ENCODE assay signal across 10 cellular contexts in the genomic region with DNA sequence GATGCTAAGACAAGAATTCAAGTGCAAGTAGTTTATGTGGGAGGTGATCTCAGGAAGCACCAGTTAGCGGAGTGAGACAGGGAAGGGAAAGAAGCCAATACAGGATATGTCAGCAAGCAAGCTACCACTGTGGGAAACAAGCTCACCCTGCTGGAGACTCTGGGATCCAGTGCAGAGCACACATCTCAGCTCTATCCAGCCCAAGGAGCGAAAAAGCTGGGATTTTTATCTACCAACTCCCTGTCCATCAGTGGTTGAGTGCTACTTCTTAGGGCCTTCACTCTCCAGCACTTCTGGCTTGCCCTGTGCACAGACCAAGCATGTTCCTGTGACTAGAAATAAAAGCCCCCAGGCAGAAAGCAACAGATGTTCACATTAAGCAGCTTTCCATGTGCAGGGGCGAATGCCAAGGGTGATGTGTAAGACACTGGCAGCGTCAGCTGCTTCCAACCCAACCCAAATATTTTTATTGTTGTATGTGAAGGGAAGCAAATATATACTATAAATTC. TPM values are rescaled to one million over a fixed set of nuclear protein-coding genes. Genes with fewer than 3 reads are reported as not detected.
DNase-seq lines count a peak whose midpoint lies in the region; ATAC-seq, FAIRE-seq and TF ChIP-seq lines count a peak whose summit lies in the region.
"Had no signal": no experiment of that assay in that cellular context is flagged by ENCODE, and none has a peak within 500 bp of the region (broad histone marks: within the 10 kb centered on the region; RNA-seq: fewer than 3 reads in every experiment).

No MANE protein-coding gene starts in this region.

- H3K36me3 Mint-ChIP-seq in activated naive CD8-positive, alpha-beta T cell treated with anti-CD3 and anti-CD28 coated beads, Interleukin-2, amount 50 U/mL, for 24 hours (ENCODE audit: low read depth), result no peaks in the 10 kb centered on the region

- H3K27ac ChIP-seq in keratinocyte (ENCODE audit: control insufficient read depth, insufficient read depth, low read length), result peak overlapping the region; percentile 48

- no peak overlapping the region for H3K9ac ChIP-seq in keratinocyte (ENCODE audit: control insufficient read depth, extremely low read depth, insufficient read depth, low read length)

- DNase-seq in AG04449 (ENCODE audit: low read depth, low spot score) (no peak), HuH-7.5 (ENCODE audit: low spot score) (peak; percentile 55), astrocyte of the cerebellum (ENCODE audit: low read depth) (peak; percentile 40), keratinocyte (ENCODE audit: low read depth, low spot score) (no peak), SW 1271 (lab: John Stamatoyannopoulos, UW) (no peak), midbrain (lab: John Stamatoyannopoulos, UW) (no peak)
- no peak for DNase-seq in activated naive CD8-positive, alpha-beta T cell treated with anti-CD3 and anti-CD28 coated beads, Interleukin-2, amount 50 U/mL, for 24 hours
- DNase-seq: NCI-H2107 had no signal

- FAIRE-seq in keratinocyte (lab: Jason Lieb, UNC), result peak; percentile 80
- FAIRE-seq: colon had no signal

- H3K4me3 ChIP-seq in AG04449 (ENCODE audit: low read depth, low read length) (no peak overlapping the region), astrocyte of the cerebellum (ENCODE audit: low read depth, low read length) (no peak overlapping the region), keratinocyte (ENCODE audit: control insufficient read depth in 2 of 3, extremely low read depth in 1 of 3, insufficient read depth in 2 of 3, low read depth in 1 of 3, low read length in 3 of 3) (no peak overlapping the region)

- TF ChIP-seq CTCF in AG04449 (IDR thresholded peaks at IDR 0.05; ENCODE audit: insufficient read depth, low read length, missing control alignments), result peak; percentile 45
- peak; percentile 66 for TF ChIP-seq CTCF in astrocyte of the cerebellum (IDR thresholded peaks at IDR 0.05; ENCODE audit: low read depth, low read length, missing control alignments)
- TF ChIP-seq CTCF in keratinocyte (optimal IDR thresholded peaks at IDR 0.05 in 1 of 3, IDR thresholded peaks at IDR 0.05 in 1 of 3, conservative IDR thresholded peaks at IDR 0.05 in 1 of 3; ENCODE audit: extremely low read depth in 1 of 3, insufficient read depth in 2 of 3, low read length in 3 of 3), result peak; percentile 34 to 49 (median 44)

- in situ Hi-C loops in astrocyte of the cerebellum (cut with HindIII; ENCODE audit: low sequenced_read_pairs), result no loop called here

- H3K27ac Mint-ChIP-seq in activated naive CD8-positive, alpha-beta T cell treated with anti-CD3 and anti-CD28 coated beads, Interleukin-2, amount 50 U/mL, for 24 hours, result no peak overlapping the region

- H3K36me3 ChIP-seq in keratinocyte (ENCODE audit: control insufficient read depth in 2 of 2, extremely low read depth in 1 of 2, insufficient read depth in 2 of 2, low read length in 2 of 2), result no peaks in the 10 kb centered on the region

- H3K27me3 ChIP-seq in keratinocyte (ENCODE audit: control insufficient read depth, extremely low read depth, insufficient read depth, low read length), result no peaks in the 10 kb centered on the region

- peaks cover 5% of the 10 kb centered on the region for H3K27me3 Mint-ChIP-seq in activated naive CD8-positive, alpha-beta T cell treated with anti-CD3 and anti-CD28 coated beads, Interleukin-2, amount 50 U/mL, for 24 hours

- H3K4me2 ChIP-seq in keratinocyte (ENCODE audit: control insufficient read depth, extremely low read depth, insufficient read depth, low read depth, low read length), result peak overlapping the region; percentile 55

- H3K4me1 ChIP-seq in keratinocyte (ENCODE audit: control insufficient read depth, extremely low read depth, insufficient read depth, low read length), result peaks cover 25% of the 10 kb centered on the region

- CTCF ChIA-PET in AG04449 (lab: Yijun Ruan, JAX), result interaction anchor here (0.9 to 3.7 kb wide), 18 partner anchors 9 to 273 kb away, joined by 3 to 15 read pairs (median 3); no protein-coding TSS in a partner anchor

- H3K9me3 ChIP-seq in keratinocyte (ENCODE audit: control insufficient read depth, low read depth, low read length), result no peaks in the 10 kb centered on the region

- H3K9me1 ChIP-seq in keratinocyte (ENCODE audit: control insufficient read depth, extremely low read depth, insufficient read depth, low read length), result no peaks in the 10 kb centered on the region

- no peaks in the 10 kb centered on the region for H4K20me1 ChIP-seq in keratinocyte (ENCODE audit: control insufficient read depth, extremely low read depth, insufficient read depth, low read length)

- no peak for ATAC-seq in activated naive CD8-positive, alpha-beta T cell treated with anti-CD3 and anti-CD28 coated beads, Interleukin-2, amount 50 U/mL, for 24 hours
- ATAC-seq in GM19035 (IDR thresholded peaks at IDR 0.05; ENCODE audit: unreplicated experiment), result no peak

- peaks cover 3% of the 10 kb centered on the region for H3K4me1 Mint-ChIP-seq in activated naive CD8-positive, alpha-beta T cell treated with anti-CD3 and anti-CD28 coated beads, Interleukin-2, amount 50 U/mL, for 24 hours

- dilution Hi-C loops in keratinocyte (cut with MboI; ENCODE audit: extremely low pct_ligation_motif_present, low sequenced_read_pairs), result no loop called here

- H2AFZ ChIP-seq in keratinocyte (ENCODE audit: control insufficient read depth, low read length), result peak overlapping the region; percentile 21

- H3K9me3 Mint-ChIP-seq in activated naive CD8-positive, alpha-beta T cell treated with anti-CD3 and anti-CD28 coated beads, Interleukin-2, amount 50 U/mL, for 24 hours, result no peaks in the 10 kb centered on the region

- POLR2A ChIA-PET in AG04449 (lab: Yijun Ruan, JAX), result interaction anchor here (1.0 kb wide), 1 partner anchor 12 kb away, joined by 3 read pairs; no protein-coding TSS in a partner anchor

- H3K4me3 Mint-ChIP-seq in activated naive CD8-positive, alpha-beta T cell treated with anti-CD3 and anti-CD28 coated beads, Interleukin-2, amount 50 U/mL, for 24 hours, result no peak overlapping the region

- no peaks in the 10 kb centered on the region for H3K79me2 ChIP-seq in keratinocyte (ENCODE audit: control insufficient read depth, insufficient read depth, low read length)

RNA-seq across cellular contexts. Expression of a gene that starts 10.8 kb away (rescaled TPM):
- polyA plus RNA-seq in keratinocyte, result 3.9 to 7.8 TPM (median 5.5 TPM) in 3 replicates
- 2.0 TPM for polyA plus RNA-seq in keratinocyte (2011; ENCODE audit: low read depth)
- 5.9 and 6.7 TPM in 2 replicates for polyA plus RNA-seq in keratinocyte (2011; cell fraction: cytosol; rRNA removed)
- polyA plus RNA-seq in keratinocyte (2011; cell fraction: nucleus; rRNA removed), result 8.1 and 10.0 TPM in 2 replicates
- polyA plus RNA-seq in keratinocyte (2012; ENCODE audit: low replicate concordance), result 8.4 and 9.9 TPM in 2 replicates
- 4.0 to 9.7 TPM (median 6.9 TPM) in 3 replicates for polyA minus RNA-seq in keratinocyte
- 5.6 TPM for polyA minus RNA-seq in keratinocyte (2011; cell fraction: cytosol; rRNA and poly(A)+ RNA removed)
- 5.9 and 10.4 TPM in 2 replicates for polyA minus RNA-seq in keratinocyte (2011; cell fraction: nucleus; rRNA and poly(A)+ RNA removed)

Comparison
In these comparisons a context has a peak if more than half of its experiments do, and no peak if none do; other contexts are left out.
1. DNase-seq: peak in HuH-7.5 (single experiment) and astrocyte of the cerebellum (single experiment); none in AG04449 (single experiment), keratinocyte (single experiment), activated naive CD8-positive, alpha-beta T cell treated with anti-CD3 and anti-CD28 coated beads, Interleukin-2, amount 50 U/mL, for 24 hours (single experiment), SW 1271 (0 of 2) and midbrain (single experiment).
2. Peak in every context shown above with its lines, with median percentiles within 50 percentile points of each other: CTCF ChIP-seq.